ENCODE assay signal across 8 cellular contexts in genomic region chr20:32110173-32110704, GRCh38. TPM values are rescaled to one million over a fixed set of nuclear protein-coding genes. Genes with fewer than 3 reads are reported as not detected.
DNase-seq lines count a peak whose midpoint lies in the region; ATAC-seq and TF ChIP-seq lines count a peak whose summit lies in the region.

No MANE protein-coding gene starts in this region.

- DNase-seq in NT2/D1 (ENCODE audit: low read depth, low spot score) (no peak), osteoblast (ENCODE audit: insufficient read length, low spot score, missing footprints) (no peak), NCI-H2107 (lab: John Stamatoyannopoulos, UW) (no peak), NCI-H1417 treated with DMSO at 0.1 percent for 48 hours (lab: John Stamatoyannopoulos, UW) (no peak), NCI-H526 (lab: John Stamatoyannopoulos, UW) (no peak)
- no peak for DNase-seq in activated CD4-positive, CD25-positive, alpha-beta regulatory T cell treated with anti-CD3 and anti-CD28 coated beads, Interleukin-2, amount 50 U/mL, for 72 hours

- H3K36me3 ChIP-seq in NT2/D1 (ENCODE audit: insufficient read depth, insufficient read length, low read length) (peaks cover 27% of the 10 kb centered on the region), endocrine pancreas (ENCODE audit: control insufficient read depth, insufficient read depth, low read length) (no peaks in the 10 kb centered on the region), osteoblast (ENCODE audit: insufficient read depth, low read length) (no peaks in the 10 kb centered on the region)

- peaks cover 23% of the 10 kb centered on the region for H4K20me1 ChIP-seq in osteoblast (ENCODE audit: insufficient read depth, low read length)

- H3K9me3 ChIP-seq in NT2/D1 (ENCODE audit: insufficient read depth, low read length) (no peaks in the 10 kb centered on the region; the same call in 1 of the 2 replicates), endocrine pancreas (ENCODE audit: control insufficient read depth, low read length) (no peaks in the 10 kb centered on the region), osteoblast (ENCODE audit: low read depth, low read length) (no peaks in the 10 kb centered on the region)

- no peak for TF ChIP-seq CTCF in osteoblast (IDR thresholded peaks at IDR 0.05; ENCODE audit: extremely low read depth, low read depth, low read length)

- H2AFZ ChIP-seq in osteoblast (ENCODE audit: low read length) = peak overlapping the region; percentile 91

- H3K9ac ChIP-seq in NT2/D1 (ENCODE audit: insufficient read length, low read depth) (peak overlapping the region; percentile 96), endocrine pancreas (ENCODE audit: control insufficient read depth, insufficient read depth, low read length) (peak overlapping the region; percentile 95)

- H3K27ac ChIP-seq in osteoblast (ENCODE audit: low read depth, low read length) = peak overlapping the region; percentile 98

- ATAC-seq in GM21737 (IDR thresholded peaks at IDR 0.05; ENCODE audit: unreplicated experiment) = peak; percentile 6

- peak overlapping the region; percentile 97 for H3K4me3 ChIP-seq in NT2/D1 (ENCODE audit: insufficient read length, low read depth)
- H3K4me3 ChIP-seq in endocrine pancreas (ENCODE audit: control insufficient read depth, insufficient read depth, low read length) = peak overlapping the region; percentile 71
- H3K4me3 ChIP-seq in osteoblast (ENCODE audit: insufficient read depth, low read length) = peak overlapping the region; percentile 75

- H3K27me3 ChIP-seq in NT2/D1 (ENCODE audit: insufficient read depth, insufficient read length) = no peaks in the 10 kb centered on the region
- H3K27me3 ChIP-seq in endocrine pancreas (ENCODE audit: control insufficient read depth, insufficient read depth, low read length) = no peaks in the 10 kb centered on the region
- H3K27me3 ChIP-seq in osteoblast (ENCODE audit: insufficient read depth, low read length) = no peaks in the 10 kb centered on the region

- H3K79me2 ChIP-seq in osteoblast (ENCODE audit: insufficient read depth, low read length) = peaks cover 57% of the 10 kb centered on the region

- H3K4me1 ChIP-seq in NT2/D1 (ENCODE audit: insufficient read depth, insufficient read length) (no peaks in the 10 kb centered on the region), endocrine pancreas (ENCODE audit: control insufficient read depth, insufficient read depth, low read length) (peaks cover 10% of the 10 kb centered on the region), osteoblast (ENCODE audit: insufficient read depth, low read length) (peaks cover 15% of the 10 kb centered on the region)

- H3K4me2 ChIP-seq in osteoblast (ENCODE audit: insufficient read depth, low read length) = peak overlapping the region; percentile 92

RNA-seq across cellular contexts. Expression of gene TM9SF4, which starts 0.7 kb away (rescaled TPM):
- total RNA-seq in osteoblast = 46.9 and 48.1 TPM in 2 replicates

RNA-seq across cellular contexts. Expression of gene HCK, which starts 58.2 kb away (rescaled TPM):
- total RNA-seq in osteoblast = 0.36 TPM in 1 of 2 replicates, not detected in the other
